ENCODE assay signal across 21 cellular contexts in genomic region chr4:89528525-89529133, GRCh38.
DNase-seq lines count a peak whose midpoint lies in the region; ATAC-seq, FAIRE-seq and TF ChIP-seq lines count a peak whose summit lies in the region.
"Had no signal": no experiment of that assay in that cellular context is flagged by ENCODE, and none has a peak within 500 bp of the region (broad histone marks: within the 10 kb centered on the region; RNA-seq: fewer than 3 reads in every experiment).

No MANE protein-coding gene starts in this region.

- H3K4me1 Mint-ChIP-seq in CD4-positive, CD25-positive, alpha-beta regulatory T cell, result peaks cover 0 to 13% (median 6%) of the 10 kb centered on the region in 4 donors
- H3K4me1 Mint-ChIP-seq in activated naive CD8-positive, alpha-beta T cell treated with anti-CD3 and anti-CD28 coated beads, Interleukin-2, amount 10 ng/mL, durations not matched to agents 7 days and 5 days, result peaks cover 11% of the 10 kb centered on the region

- TF ChIP-seq EP300 in HepG2 (IDR thresholded peaks at IDR 0.05; ENCODE audit: low read depth in 2 of 2, low read length in 2 of 2) (no peak), HepG2 (CRISPR knock-in tag; IDR thresholded peaks at IDR 0.05; ENCODE audit: borderline replicate concordance) (no peak)

- H3K27ac Mint-ChIP-seq in CD4-positive, CD25-positive, alpha-beta regulatory T cell, result peak overlapping the region in 1 of 3 donors; percentile 44
- no peak overlapping the region for H3K27ac Mint-ChIP-seq in activated naive CD8-positive, alpha-beta T cell treated with anti-CD3 and anti-CD28 coated beads, Interleukin-2, amount 10 ng/mL, durations not matched to agents 7 days and 5 days

- H3K9me3 ChIP-seq in BLaER1, result peaks cover 5% of the 10 kb centered on the region
- H3K9me3 ChIP-seq in CD4-positive, CD25-positive, alpha-beta regulatory T cell (ENCODE audit: control insufficient read depth in 2 of 2, low read length in 2 of 2), result no peaks in the 10 kb centered on the region
- no peaks in the 10 kb centered on the region; the same call in 1 of the 2 replicates for H3K9me3 ChIP-seq in Loucy (ENCODE audit: insufficient read depth, low read depth, low read length)
- H3K9me3 ChIP-seq in Karpas-422 (ENCODE audit: low read length), result no peaks in the 10 kb centered on the region
- H3K9me3 ChIP-seq in HepG2 (ENCODE audit: low read length), result no peaks in the 10 kb centered on the region

- H3K27ac ChIP-seq in BLaER1, result no peak overlapping the region
- H3K27ac ChIP-seq in CD4-positive, CD25-positive, alpha-beta regulatory T cell (ENCODE audit: insufficient read depth, low read length, poor library complexity, severe bottlenecking), result no peak overlapping the region
- H3K27ac ChIP-seq in Karpas-422 (ENCODE audit: low read length), result no peak overlapping the region
- no peak overlapping the region for H3K27ac ChIP-seq in HepG2 (ENCODE audit: extremely low read length, insufficient read depth, low read length)

- peak; percentile 34 to 71 for ATAC-seq in CD4-positive, CD25-positive, alpha-beta regulatory T cell (ENCODE audit: low read depth in 2 of 2)
- ATAC-seq in activated naive CD8-positive, alpha-beta T cell treated with anti-CD3 and anti-CD28 coated beads, Interleukin-2, amount 10 ng/mL, durations not matched to agents 7 days and 5 days (ENCODE audit: low read depth), result peak; percentile 83
- no peak for ATAC-seq in HepG2
- ATAC-seq in GM21381 (IDR thresholded peaks at IDR 0.05; ENCODE audit: unreplicated experiment), result no peak
- ATAC-seq: Panc1, Right ventricle myocardium inferior had no signal

- CTCF ChIA-PET in HepG2 (lab: Yijun Ruan, JAX; ENCODE audit: low intra/inter-chr PET ratio, low total read pairs), result no interaction called here

- H3K4me2 ChIP-seq in BLaER1 (peak overlapping the region; percentile 9), Loucy (ENCODE audit: low read depth, low read length, poor library complexity, severe bottlenecking) (peak overlapping the region; percentile 38), Karpas-422 (ENCODE audit: low read depth, low read length, poor library complexity, severe bottlenecking) (no peak overlapping the region), HepG2 (ENCODE audit: low read depth, low read length) (no peak overlapping the region)

- H3K9me3 Mint-ChIP-seq in CD4-positive, CD25-positive, alpha-beta regulatory T cell, result peaks cover 0 to 3% (median 0%) of the 10 kb centered on the region in 7 donors
- H3K9me3 Mint-ChIP-seq in activated naive CD8-positive, alpha-beta T cell treated with anti-CD3 and anti-CD28 coated beads, Interleukin-2, amount 10 ng/mL, durations not matched to agents 7 days and 5 days, result peaks cover 6% of the 10 kb centered on the region
- H3K9me3 Mint-ChIP-seq: CD8-positive, alpha-beta memory T cell had no signal

- H3K27me3 Mint-ChIP-seq in CD4-positive, CD25-positive, alpha-beta regulatory T cell, result peaks cover 21% of the 10 kb centered on the region
- H3K27me3 Mint-ChIP-seq in activated naive CD8-positive, alpha-beta T cell treated with anti-CD3 and anti-CD28 coated beads, Interleukin-2, amount 10 ng/mL, durations not matched to agents 7 days and 5 days, result peaks cover 50% of the 10 kb centered on the region

- H3F3A ChIP-seq in Loucy (ENCODE audit: low read depth), result peaks cover 5% of the 10 kb centered on the region

- no peak for FAIRE-seq in HepG2 (lab: Jason Lieb, UNC)
- FAIRE-seq: D721Med had no signal

- POLR2A ChIA-PET in activated naive CD8-positive, alpha-beta T cell treated with anti-CD3 and anti-CD28 coated beads, Interleukin-2, amount 10 ng/mL, durations not matched to agents 7 days and 5 days (lab: Charles Lee), result no interaction called here
- POLR2A ChIA-PET in HepG2 (lab: Yijun Ruan, JAX), result no interaction called here

- no peak overlapping the region for H3K4me3 ChIP-seq in BLaER1
- no peak overlapping the region for H3K4me3 ChIP-seq in CD4-positive, CD25-positive, alpha-beta regulatory T cell (ENCODE audit: low read depth, low read length)
- peak overlapping the region; percentile 1 for H3K4me3 ChIP-seq in Loucy (ENCODE audit: low read length, poor library complexity, severe bottlenecking)
- H3K4me3 ChIP-seq in Karpas-422 (ENCODE audit: low read length), result no peak overlapping the region
- H3K4me3 ChIP-seq in HepG2 (replicated peaks in 1 of 3; ENCODE audit: insufficient read depth in 1 of 3, low read depth in 2 of 3, low read length in 3 of 3), result no peak overlapping the region

- intact Hi-C loops in HepG2 (cut with micrococcal nuclease; ENCODE audit: unreplicated experiment), result no loop called here

- peak overlapping the region in 1 of 4 donors; percentile 18 for H3K4me3 Mint-ChIP-seq in CD4-positive, CD25-positive, alpha-beta regulatory T cell
- peak overlapping the region; percentile 49 for H3K4me3 Mint-ChIP-seq in activated naive CD8-positive, alpha-beta T cell treated with anti-CD3 and anti-CD28 coated beads, Interleukin-2, amount 10 ng/mL, durations not matched to agents 7 days and 5 days
- H3K4me3 Mint-ChIP-seq: CD8-positive, alpha-beta memory T cell had no signal

- TF ChIP-seq POLR2A in HepG2 (IDR thresholded peaks at IDR 0.05; ENCODE audit: insufficient read depth in 1 of 2, low read depth in 2 of 2, low read length in 2 of 2), result no peak

- H3K9ac ChIP-seq in BLaER1 (no peak overlapping the region), Loucy (ENCODE audit: low read depth, low read length, poor library complexity, severe bottlenecking) (no peak overlapping the region), Karpas-422 (ENCODE audit: low read length) (no peak overlapping the region), HepG2 (ENCODE audit: insufficient read depth, low read depth, low read length) (no peak overlapping the region)

- H3K27me3 ChIP-seq in BLaER1 (no peaks in the 10 kb centered on the region), Loucy (ENCODE audit: insufficient read depth, low read length, poor library complexity, severe bottlenecking) (no peaks in the 10 kb centered on the region), Karpas-422 (ENCODE audit: low read length) (no peaks in the 10 kb centered on the region), HepG2 (ENCODE audit: control insufficient read depth in 1 of 2, insufficient read depth in 2 of 2, low read length in 2 of 2) (no peaks in the 10 kb centered on the region)
- H3K27me3 ChIP-seq in CD4-positive, CD25-positive, alpha-beta regulatory T cell (ENCODE audit: control insufficient read depth, insufficient read depth, low read length), result peaks cover 8% of the 10 kb centered on the region

- H2AFZ ChIP-seq in Loucy (ENCODE audit: low read length) (no peak overlapping the region), Karpas-422 (ENCODE audit: low read length) (no peak overlapping the region), HepG2 (ENCODE audit: low read length) (no peak overlapping the region)

- in situ Hi-C loops in HepG2 (cut with HindIII; ENCODE audit: extremely low pct_ligation_motif_present, low pct_unique_long_range_greater_than_20kb), result no loop called here

- peak in 2 of 3 donors; percentile 5 to 47 for DNase-seq in CD4-positive, CD25-positive, alpha-beta regulatory T cell
- peak; percentile 46 for DNase-seq in activated naive CD8-positive, alpha-beta T cell treated with anti-CD3 and anti-CD28 coated beads, Interleukin-2, amount 10 ng/mL, durations not matched to agents 7 days and 5 days
- DNase-seq in Karpas-422, result no peak
- DNase-seq in NOMO-1 (lab: John Stamatoyannopoulos, UW; ENCODE audit: unreplicated experiment in 2 of 2), result no peak
- no peak for DNase-seq in HepG2 (ENCODE audit: low spot score)
- DNase-seq: ACHN, AML-193, DMS79, HCEC 1CT, NCI-H1092, NCI-H146, NCI-H2081 treated with DMSO at 0.1 percent for 48 hours, NCI-H2227 treated with DMSO at 0.1 percent for 48 hours, NCI-H524 had no signal

- H3K36me3 ChIP-seq in BLaER1 (no peaks in the 10 kb centered on the region), Loucy (ENCODE audit: insufficient read depth, low read length) (no peaks in the 10 kb centered on the region), Karpas-422 (ENCODE audit: insufficient read depth, low read length) (no peaks in the 10 kb centered on the region), HepG2 (replicated peaks in 1 of 2; ENCODE audit: control insufficient read depth in 1 of 2, insufficient read depth in 2 of 2, low read length in 2 of 2) (no peaks in the 10 kb centered on the region)
- no peaks in the 10 kb centered on the region for H3K36me3 ChIP-seq in CD4-positive, CD25-positive, alpha-beta regulatory T cell (ENCODE audit: control insufficient read depth, insufficient read depth, low read length)

- H4K20me1 ChIP-seq in BLaER1 (no peaks in the 10 kb centered on the region), Loucy (ENCODE audit: insufficient read depth, low read length, poor library complexity, severe bottlenecking) (no peaks in the 10 kb centered on the region), Karpas-422 (ENCODE audit: insufficient read depth, low read depth, low read length) (no peaks in the 10 kb centered on the region), HepG2 (ENCODE audit: insufficient read depth, low read length) (no peaks in the 10 kb centered on the region)

- TF ChIP-seq CTCF in Loucy (conservative IDR thresholded peaks at IDR 0.05; ENCODE audit: low read length) (peak; percentile 44), HepG2 (CRISPR knock-in tag; IDR thresholded peaks at IDR 0.05) (no peak)

- H3K4me1 ChIP-seq in BLaER1 (peaks cover 15% of the 10 kb centered on the region), Loucy (ENCODE audit: insufficient read depth, low read length, poor library complexity, severe bottlenecking) (peaks cover 10% of the 10 kb centered on the region), Karpas-422 (ENCODE audit: low read length) (no peaks in the 10 kb centered on the region), HepG2 (ENCODE audit: insufficient read depth, low read length) (no peaks in the 10 kb centered on the region)
- no peaks in the 10 kb centered on the region for H3K4me1 ChIP-seq in CD4-positive, CD25-positive, alpha-beta regulatory T cell (ENCODE audit: control insufficient read depth, insufficient read depth, low read length, poor library complexity, severe bottlenecking)

- BruUV-seq in HepG2 (replicated peaks; lab: Mats Ljungman, UMichigan), result no TSS peak

- H3K9me2 ChIP-seq in Loucy (replicated peaks; ENCODE audit: low read depth, low read length) (no peaks in the 10 kb centered on the region), Karpas-422 (replicated peaks; ENCODE audit: insufficient read depth, low read length) (no peaks in the 10 kb centered on the region)

- H3K36me3 Mint-ChIP-seq in CD4-positive, CD25-positive, alpha-beta regulatory T cell, result no peaks in the 10 kb centered on the region
- H3K36me3 Mint-ChIP-seq in activated naive CD8-positive, alpha-beta T cell treated with anti-CD3 and anti-CD28 coated beads, Interleukin-2, amount 10 ng/mL, durations not matched to agents 7 days and 5 days, result peaks cover 2% of the 10 kb centered on the region
- H3K36me3 Mint-ChIP-seq: CD8-positive, alpha-beta memory T cell had no signal

- no peak for TF ChIP-seq RAD21 in HepG2 (CRISPR knock-in tag; IDR thresholded peaks at IDR 0.05)

- WGBS in HepG2 (ENCODE audit: low lambda C conversion rate), result 4% methylated on average over 4 of the region's 4 CpGs

- H3K79me2 ChIP-seq in Loucy (ENCODE audit: insufficient read depth, low read length), result no peaks in the 10 kb centered on the region
- no peaks in the 10 kb centered on the region for H3K79me2 ChIP-seq in Karpas-422 (ENCODE audit: low read length)
- H3K79me2 ChIP-seq in HepG2 (ENCODE audit: insufficient read depth, low read length), result no peaks in the 10 kb centered on the region

Comparison
In these comparisons a context has a peak if more than half of its experiments do, and no peak if none do; other contexts are left out.
1. H3K4me2 ChIP-seq: peak in BLaER1 (single experiment) and Loucy (single experiment); none in Karpas-422 (single experiment) and HepG2 (single experiment).
2. ATAC-seq: peak in CD4-positive, CD25-positive, alpha-beta regulatory T cell (2 of 2) and activated naive CD8-positive, alpha-beta T cell treated with anti-CD3 and anti-CD28 coated beads, Interleukin-2, amount 10 ng/mL, durations not matched to agents 7 days and 5 days (single experiment); none in HepG2 (single experiment) and GM21381 (single experiment).
3. DNase-seq: peak in CD4-positive, CD25-positive, alpha-beta regulatory T cell (2 of 3) and activated naive CD8-positive, alpha-beta T cell treated with anti-CD3 and anti-CD28 coated beads, Interleukin-2, amount 10 ng/mL, durations not matched to agents 7 days and 5 days (single experiment); none in Karpas-422 (single experiment), NOMO-1 (0 of 2) and HepG2 (single experiment).